ENCODE assay signal across 8 cellular contexts in the genomic region with DNA sequence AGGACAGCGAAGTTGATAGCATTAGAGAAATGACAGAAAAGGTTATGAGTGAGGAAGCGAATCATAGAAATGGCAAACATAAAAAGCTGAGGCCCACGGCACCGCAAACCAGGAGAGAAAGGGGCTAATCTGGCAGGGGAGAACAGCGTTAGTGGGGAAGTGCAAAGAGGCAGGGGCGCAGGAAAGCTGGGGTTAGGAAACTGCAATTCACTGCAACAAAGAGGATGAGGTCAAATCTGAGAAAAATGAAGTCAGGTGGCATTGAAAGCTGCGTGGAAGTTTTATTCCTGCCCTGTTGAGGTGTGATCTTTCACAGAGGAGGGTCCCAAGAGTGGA. TPM values are rescaled to one million over a fixed set of nuclear protein-coding genes. Genes with fewer than 3 reads are reported as not detected.
DNase-seq lines count a peak whose midpoint lies in the region; ATAC-seq, FAIRE-seq and TF ChIP-seq lines count a peak whose summit lies in the region.

No MANE protein-coding gene starts in this region.

- H4K20me1 ChIP-seq in BLaER1, result peaks cover 25% of the 10 kb centered on the region

- no peak for TF ChIP-seq EP300 in gastroesophageal sphincter (IDR thresholded peaks at IDR 0.05)

- DNase-seq in H54 (ENCODE audit: insufficient read length, low spot score), result peak; percentile 15
- DNase-seq in retinal pigment epithelial cell (ENCODE audit: low read depth), result no peak
- DNase-seq in SKM-1 (lab: John Stamatoyannopoulos, UW; ENCODE audit: unreplicated experiment), result no peak
- no peak for DNase-seq in NCI-H2029 treated with DMSO at 0.1 percent for 48 hours (lab: John Stamatoyannopoulos, UW)

- no peak for TF ChIP-seq CTCF in VCaP (conservative IDR thresholded peaks at IDR 0.05)
- peak in 1 of 4 experiments; percentile 7 for TF ChIP-seq CTCF in gastroesophageal sphincter (IDR thresholded peaks at IDR 0.05)
- TF ChIP-seq CTCF in retinal pigment epithelial cell (conservative IDR thresholded peaks at IDR 0.05; ENCODE audit: low read depth, low read length), result no peak

- peak overlapping the region; percentile 98 for H3K4me3 ChIP-seq in BLaER1
- peak overlapping the region; percentile 86 to 93 for H3K4me3 ChIP-seq in gastroesophageal sphincter
- peak overlapping the region; percentile 93 for H3K4me3 ChIP-seq in retinal pigment epithelial cell (ENCODE audit: low read length)

- no peaks in the 10 kb centered on the region for H3K27me3 ChIP-seq in BLaER1
- no peaks in the 10 kb centered on the region for H3K27me3 ChIP-seq in gastroesophageal sphincter

- H3K27ac ChIP-seq in BLaER1 (peak overlapping the region; percentile 87), VCaP (peak overlapping the region; percentile 94), gastroesophageal sphincter (peak overlapping the region; percentile 36 to 89 (median 86))

- 4 to 8% methylated on average over 6 to 7 of the region's 7 CpGs for WGBS in gastroesophageal sphincter (ENCODE audit: low coverage in 1 of 2), 2 donors

- H3K9me3 ChIP-seq in BLaER1 (no peaks in the 10 kb centered on the region), gastroesophageal sphincter (no peaks in the 10 kb centered on the region)

- FAIRE-seq in H54 (lab: Jason Lieb, UNC), result no peak

- H3K36me3 ChIP-seq in BLaER1 (no peaks in the 10 kb centered on the region), gastroesophageal sphincter (no peaks in the 10 kb centered on the region)

- peak overlapping the region; percentile 87 for H3K9ac ChIP-seq in BLaER1

- no peak for TF ChIP-seq POLR2A in H54 (IDR thresholded peaks at IDR 0.05; ENCODE audit: low read depth, low read length)
- TF ChIP-seq POLR2A in gastroesophageal sphincter (IDR thresholded peaks at IDR 0.05), result no peak

- ATAC-seq in gastroesophageal sphincter, result peak; percentile 15
- ATAC-seq in GM18868 (IDR thresholded peaks at IDR 0.05; ENCODE audit: unreplicated experiment), result no peak

- H3K4me1 ChIP-seq in BLaER1 (peaks cover 33% of the 10 kb centered on the region), gastroesophageal sphincter (peaks cover 0 to 29% (median 9%) of the 10 kb centered on the region in 3 donors)

- H3K4me2 ChIP-seq in BLaER1, result peak overlapping the region; percentile 81

RNA-seq across cellular contexts. Expression of a gene that starts 0.6 kb away (rescaled TPM):
- 10 to 100 TPM; 33.0 to 57.5 (median 45.0) TPM for total RNA-seq in gastroesophageal sphincter
